ENCODE assay signal across 9 cellular contexts in the genomic region with DNA sequence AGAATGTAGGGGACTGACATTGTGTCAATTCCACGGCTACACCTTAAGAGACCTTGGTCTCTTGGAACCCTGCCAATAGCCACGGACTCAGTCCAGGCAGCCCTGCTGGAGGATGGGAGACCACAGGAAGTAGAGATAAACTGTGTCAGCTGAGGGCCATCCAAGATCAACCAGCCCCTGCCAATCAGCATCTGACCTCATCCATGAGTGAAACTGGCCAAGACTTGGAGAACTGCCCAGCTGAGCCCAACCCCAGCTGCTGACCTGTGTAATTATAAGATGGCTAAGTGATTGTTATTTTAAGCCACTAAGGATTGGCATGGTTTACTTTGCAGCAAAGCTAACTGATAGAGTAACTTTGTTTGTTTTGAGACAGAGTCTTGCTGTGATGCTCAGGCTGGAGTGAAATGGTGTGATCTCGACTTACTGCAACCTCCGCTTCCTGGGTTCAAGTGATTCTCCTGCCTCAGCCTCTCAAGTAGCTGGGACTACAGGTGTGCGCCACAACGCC. TPM values are rescaled to one million over a fixed set of nuclear protein-coding genes. Genes with fewer than 3 reads are reported as not detected.
A peak's percentile ranks its signal among the peaks of the same experiment; 100 is the strongest.
DNase-seq lines count a peak whose midpoint lies in the region; ATAC-seq, FAIRE-seq and TF ChIP-seq lines count a peak whose summit lies in the region.
"Had no signal": no experiment of that assay in that cellular context is flagged by ENCODE, and none has a peak within 500 bp of the region (broad histone marks: within the 10 kb centered on the region; RNA-seq: fewer than 3 reads in every experiment).

No MANE protein-coding gene starts in this region.

- H3K36me3 Mint-ChIP-seq in activated CD4-positive, alpha-beta memory T cell treated with anti-CD3 and anti-CD28 coated beads for 36 hours, result peaks cover 3% of the 10 kb centered on the region

- H3K4me3 ChIP-seq in BE2C (ENCODE audit: low read depth, low read length) (no peak overlapping the region), GM12878 (no peak overlapping the region), left lung (no peak overlapping the region)

- TF ChIP-seq CTCF in BE2C (IDR thresholded peaks at IDR 0.05; ENCODE audit: low read depth, low read length) (no peak), GM12878 (IDR thresholded peaks at IDR 0.05 in 2 of 3, conservative IDR thresholded peaks at IDR 0.05 in 1 of 3; ENCODE audit: control insufficient read depth in 2 of 3, extremely low read depth in 1 of 3, insufficient read depth in 1 of 3, low read depth in 3 of 3, low read length in 3 of 3) (no peak), left lung (IDR thresholded peaks at IDR 0.05) (no peak)

- no peak for TF ChIP-seq RAD21 in GM12878 (IDR thresholded peaks at IDR 0.05; ENCODE audit: insufficient read depth, low read depth, low read length)

- SMC1A ChIA-PET in GM12878 (lab: Charles Lee; ENCODE audit: uncharacterized antibody, unreplicated experiment), result no interaction called here

- POLR2A ChIA-PET in GM12878 (lab: Charles Lee), result interaction anchor here (0.5 to 0.7 kb wide), 3 partner anchors 19 to 380 kb away, joined by 4 to 6 read pairs (median 5); no protein-coding TSS in a partner anchor
- POLR2A ChIA-PET in activated CD4-positive, alpha-beta memory T cell treated with anti-CD3 and anti-CD28 coated beads for 36 hours (lab: Charles Lee), result no interaction called here

- DNase-seq in BE2C (peak; percentile 30), NCI-H2029 treated with DMSO at 0.1 percent for 48 hours (lab: John Stamatoyannopoulos, UW) (peak; percentile 27), GM12878 (ENCODE audit: low read depth, low spot score) (no peak), left lung (peak in 1 of 2 donors; percentile 76), activated gamma-delta T cell (lab: John Stamatoyannopoulos, UW) (no peak)
- DNase-seq in activated CD4-positive, alpha-beta memory T cell treated with anti-CD3 and anti-CD28 coated beads for 36 hours, result no peak
- DNase-seq in activated effector memory CD4-positive, alpha-beta T cell treated with anti-CD3 and anti-CD28 coated beads, Interleukin-2, amount 50 U/mL, for 16 hours, result no peak
- no peak for DNase-seq in NK-92 treated with Interleukin-12 subunit alpha and Interleukin-12 subunit beta, amount 100 ng/mL, for 24 hours (lab: John Stamatoyannopoulos, UW)
- DNase-seq: activated B cell treated with CpG ODN at 0.5 μM for 24 hours had no signal

- H3K9ac ChIP-seq in GM12878 (ENCODE audit: control insufficient read depth, insufficient read depth, low read length), result no peak overlapping the region

- no peaks in the 10 kb centered on the region for H3K27me3 Mint-ChIP-seq in activated CD4-positive, alpha-beta memory T cell treated with anti-CD3 and anti-CD28 coated beads for 36 hours
- H3K27me3 Mint-ChIP-seq: activated B cell treated with CpG ODN at 0.5 μM for 24 hours had no signal

- H3K79me2 ChIP-seq in GM12878 (ENCODE audit: control insufficient read depth, insufficient read depth, low read length), result no peaks in the 10 kb centered on the region

- no peak overlapping the region for H3K4me2 ChIP-seq in GM12878 (ENCODE audit: control insufficient read depth, insufficient read depth)

- H3K27me3 ChIP-seq in BE2C (no peaks in the 10 kb centered on the region), GM12878 (replicated peaks in 1 of 2; ENCODE audit: control insufficient read depth in 2 of 2, insufficient read depth in 2 of 2, low read length in 1 of 2) (no peaks in the 10 kb centered on the region), left lung (no peaks in the 10 kb centered on the region)

- ATAC-seq in GM12878 (peak; percentile 15; the same call in 2 of the 3 replicates), left lung (peak; percentile 90)

- CTCF ChIA-PET in GM12878 (lab: Yijun Ruan, JAX), result interaction anchor here (1.8 kb wide), 1 partner anchor 48 kb away, joined by 7 read pairs; no protein-coding TSS in a partner anchor
- CTCF ChIA-PET in activated CD4-positive, alpha-beta memory T cell treated with anti-CD3 and anti-CD28 coated beads for 36 hours (lab: Charles Lee), result interaction anchor here (1.0 kb wide), 1 partner anchor 48 kb away, joined by 3 read pairs; no protein-coding TSS in a partner anchor

- RAD21 ChIA-PET in GM12878 (lab: Charles Lee; ENCODE audit: unreplicated experiment), result interaction anchor here (2.2 kb wide), 1 partner anchor 48 kb away, joined by 7 read pairs; no protein-coding TSS in a partner anchor

- TF ChIP-seq EP300 in GM12878 (IDR thresholded peaks at IDR 0.05; ENCODE audit: borderline replicate concordance in 1 of 2, control insufficient read depth in 1 of 2, low read depth in 2 of 2, low read length in 2 of 2), result no peak

- in situ Hi-C loops in GM12878 (cut with MboI), result no loop called here

- BruUV-seq in GM12878 (replicated peaks; lab: Mats Ljungman, UMichigan), result no TSS peak

- H3K4me1 Mint-ChIP-seq in activated CD4-positive, alpha-beta memory T cell treated with anti-CD3 and anti-CD28 coated beads for 36 hours (ENCODE audit: low read depth), result no peaks in the 10 kb centered on the region
- H3K4me1 Mint-ChIP-seq: activated B cell treated with CpG ODN at 0.5 μM for 24 hours had no signal

- H4K20me1 ChIP-seq in GM12878 (ENCODE audit: control insufficient read depth, insufficient read depth), result no peaks in the 10 kb centered on the region

- no peak overlapping the region for H3K27ac ChIP-seq in GM12878 (ENCODE audit: control insufficient read depth, insufficient read depth)
- peak overlapping the region in 1 of 2 donors; percentile 39 for H3K27ac ChIP-seq in left lung

- H3K9me3 ChIP-seq in BE2C, result no peaks in the 10 kb centered on the region
- H3K9me3 ChIP-seq in GM12878 (replicated peaks; ENCODE audit: control insufficient read depth, insufficient read depth, low read length), result no peaks in the 10 kb centered on the region
- H3K9me3 ChIP-seq in left lung, result no peaks in the 10 kb centered on the region

- H3K4me1 ChIP-seq in BE2C (no peaks in the 10 kb centered on the region), GM12878 (ENCODE audit: control insufficient read depth, insufficient read depth, low read length) (no peaks in the 10 kb centered on the region), left lung (peaks cover 7 to 13% of the 10 kb centered on the region in 2 donors)

- H3K4me3 Mint-ChIP-seq in activated CD4-positive, alpha-beta memory T cell treated with anti-CD3 and anti-CD28 coated beads for 36 hours, result no peak overlapping the region
- H3K4me3 Mint-ChIP-seq: activated B cell treated with CpG ODN at 0.5 μM for 24 hours had no signal

- intact Hi-C loops in GM12878 (cut with micrococcal nuclease; ENCODE audit: unreplicated experiment), result no loop called here
- intact Hi-C loops in left lung (cut with DNase I), result no loop called here
- intact Hi-C loops in activated CD4-positive, alpha-beta memory T cell treated with anti-CD3 and anti-CD28 coated beads for 36 hours (cut with micrococcal nuclease), result no loop called here

- no peak overlapping the region for H2AFZ ChIP-seq in GM12878 (ENCODE audit: control insufficient read depth, low read depth, low read length)

- 87% methylated on average over 6 of the region's 6 CpGs for whole genome bisulfite sequencing in GM12878 (ENCODE audit: insufficient coverage, insufficient replicate concordance, low lambda C conversion rate, missing lambda C conversion rate)

- no peak for FAIRE-seq in GM12878 (lab: Jason Lieb, UNC)

- TF ChIP-seq POLR2A in GM12878 (IDR thresholded peaks at IDR 0.05; ENCODE audit: low read depth, low read length), result no peak

- H3K36me3 ChIP-seq in BE2C (no peaks in the 10 kb centered on the region), GM12878 (ENCODE audit: control insufficient read depth in 2 of 2, insufficient read depth in 2 of 2, low read length in 1 of 2) (no peaks in the 10 kb centered on the region), left lung (peaks cover 0 to 28% of the 10 kb centered on the region in 2 donors)

- no peaks in the 10 kb centered on the region for H3K9me3 Mint-ChIP-seq in activated CD4-positive, alpha-beta memory T cell treated with anti-CD3 and anti-CD28 coated beads for 36 hours
- H3K9me3 Mint-ChIP-seq: activated B cell treated with CpG ODN at 0.5 μM for 24 hours had no signal

- H3K27ac Mint-ChIP-seq in activated CD4-positive, alpha-beta memory T cell treated with anti-CD3 and anti-CD28 coated beads for 36 hours, result no peak overlapping the region
- H3K27ac Mint-ChIP-seq: activated B cell treated with CpG ODN at 0.5 μM for 24 hours had no signal

RNA-seq across cellular contexts. Expression of gene YWHAE, which starts 13.3 kb away (rescaled TPM):
- polyA plus RNA-seq in BE2C (2012; ENCODE audit: insufficient read depth, insufficient read length, low read depth), result 609 TPM
- 188 and 201 TPM in 2 replicates for total RNA-seq in GM12878 (2013; cell fraction: nucleolus; rRNA removed)
- total RNA-seq in GM12878 (2014; rRNA removed), result 189 and 192 TPM in 2 replicates
- 250 and 257 TPM in 2 replicates for total RNA-seq in GM12878 (2014; rRNA removed; fragmentation: Illumina TruSeq; extraction: Trizol)
- total RNA-seq in GM12878 (2021), result 452 and 460 TPM in 2 replicates
- polyA plus RNA-seq in GM12878 (2011; ENCODE audit: low read depth), result 194 TPM
- 651 and 809 TPM in 2 replicates for polyA plus RNA-seq in GM12878 (2011; rRNA removed)
- 448 and 455 TPM in 2 replicates for polyA plus RNA-seq in GM12878 (2011; cell fraction: cytosol; rRNA removed)
- polyA plus RNA-seq in GM12878 (2011; cell fraction: nucleus; rRNA removed), result 177 and 272 TPM in 2 replicates
- 300 and 352 TPM in 2 replicates for polyA plus RNA-seq in GM12878 (2012)
- polyA plus RNA-seq in GM12878 (2014; fragmentation: Illumina TruSeq; extraction: Trizol), result 487 and 489 TPM in 2 replicates
- 100 to 1,000 TPM; 369 to 425 TPM for polyA plus RNA-seq in GM12878 (2014; fragmentation: Nextera tagmentation; extraction: Ambion mirVana)
- polyA plus RNA-seq in GM12878 (2014; rRNA removed), result 427 and 526 TPM in 2 replicates
- 100 to 1,000 TPM; 611 to 616 TPM for polyA plus RNA-seq in GM12878 (2016; fragmentation: Nextera tagmentation; extraction: Ambion mirVana)
- 509 and 565 TPM in 2 replicates for polyA minus RNA-seq in GM12878 (2011; rRNA and poly(A)+ RNA removed)
- polyA minus RNA-seq in GM12878 (2011; cell fraction: cytosol; rRNA and poly(A)+ RNA removed), result 285 and 303 TPM in 2 replicates
- polyA minus RNA-seq in GM12878 (2011; cell fraction: nucleus; rRNA and poly(A)+ RNA removed), result 71.7 and 98.4 TPM in 2 replicates
- total RNA-seq in left lung, result 100 to 1,000 TPM; 437 to 455 TPM
- 100 to 1,000 TPM; 505 to 509 TPM for total RNA-seq in activated CD4-positive, alpha-beta memory T cell treated with anti-CD3 and anti-CD28 coated beads for 36 hours

RNA-seq across cellular contexts. Expression of gene CRK, which starts 42.7 kb away (rescaled TPM):
- 29.0 TPM for polyA plus RNA-seq in BE2C (2012; ENCODE audit: insufficient read depth, insufficient read length, low read depth)
- 23.8 and 24.9 TPM in 2 replicates for total RNA-seq in GM12878 (2013; cell fraction: nucleolus; rRNA removed)
- total RNA-seq in GM12878 (2014; rRNA removed) (21.2 and 24.0 TPM in 2 replicates), GM12878 (2014; rRNA removed; fragmentation: Illumina TruSeq; extraction: Trizol) (20.6 and 21.3 TPM in 2 replicates), GM12878 (2021) (20.4 and 21.1 TPM in 2 replicates), left lung (10 to 100 TPM; 65.4 to 84.0 TPM)
- polyA plus RNA-seq in GM12878 (2011; ENCODE audit: low read depth), result 4.2 TPM
- polyA plus RNA-seq in GM12878 (2011; rRNA removed) (23.8 and 26.8 TPM in 2 replicates), GM12878 (2014; fragmentation: Illumina TruSeq; extraction: Trizol) (19.9 and 21.8 TPM in 2 replicates), GM12878 (2014; fragmentation: Nextera tagmentation; extraction: Ambion mirVana) (10 to 100 TPM; 11.1 to 11.3 TPM), GM12878 (2014; rRNA removed) (18.3 and 19.7 TPM in 2 replicates), GM12878 (2016; fragmentation: Nextera tagmentation; extraction: Ambion mirVana) (10 to 100 TPM; 17.7 to 21.7 TPM)
- 14.6 and 15.0 TPM in 2 replicates for polyA plus RNA-seq in GM12878 (2011; cell fraction: cytosol; rRNA removed)
- polyA plus RNA-seq in GM12878 (2011; cell fraction: nucleus; rRNA removed), result 5.2 and 8.8 TPM in 2 replicates
- 5.6 and 8.6 TPM in 2 replicates for polyA plus RNA-seq in GM12878 (2012)
- polyA minus RNA-seq in GM12878 (2011; rRNA and poly(A)+ RNA removed), result 22.0 and 30.1 TPM in 2 replicates
- polyA minus RNA-seq in GM12878 (2011; cell fraction: cytosol; rRNA and poly(A)+ RNA removed), result 7.9 and 8.0 TPM in 2 replicates
- 4.1 and 8.1 TPM in 2 replicates for polyA minus RNA-seq in GM12878 (2011; cell fraction: nucleus; rRNA and poly(A)+ RNA removed)
- 10 to 100 TPM; 14.1 to 17.8 TPM for total RNA-seq in activated CD4-positive, alpha-beta memory T cell treated with anti-CD3 and anti-CD28 coated beads for 36 hours

Comparison
In these comparisons a context has a peak if more than half of its experiments do, and no peak if none do; other contexts are left out.
1. DNase-seq: peak in BE2C (single experiment) and NCI-H2029 treated with DMSO at 0.1 percent for 48 hours (single experiment); none in GM12878 (single experiment), activated gamma-delta T cell (single experiment), activated CD4-positive, alpha-beta memory T cell treated with anti-CD3 and anti-CD28 coated beads for 36 hours (single experiment), activated effector memory CD4-positive, alpha-beta T cell treated with anti-CD3 and anti-CD28 coated beads, Interleukin-2, amount 50 U/mL, for 16 hours (single experiment) and NK-92 treated with Interleukin-12 subunit alpha and Interleukin-12 subunit beta, amount 100 ng/mL, for 24 hours (single experiment).